ENCODE assay signal across 21 cellular contexts in genomic region chrX:30800901-30801300, GRCh38.
"Had no signal": no experiment of that assay in that cellular context is flagged by ENCODE, and none has a peak within 500 bp of the region (broad histone marks: within the 10 kb centered on the region; RNA-seq: fewer than 3 reads in every experiment).

No MANE protein-coding gene starts in this region.

- FAIRE-seq: K562 had no signal

- H3K4me2 ChIP-seq: KMS-11, SK-N-SH had no signal

- H3K9me3 ChIP-seq: SK-N-SH had no signal

- DNase-seq: Kasumi-1, MM.1S, NCI-H1092 treated with DMSO at 0.1 percent for 48 hours, NCI-H1436, NCI-H187, NCI-H2029, NCI-H2081 treated with DMSO at 0.1 percent for 48 hours, NCI-H2171, NCI-H226, NCI-H446, NCI-H510A, NCI-H524 treated with DMSO at 0.1 percent for 48 hours, NCI-H69, NCI-H774, SHP77, SK-N-SH, SW 1271 had no signal

- ATAC-seq: K562, Panc1 had no signal

- H3K4me3 ChIP-seq: K562 had no signal

- H3K27ac ChIP-seq: KMS-11, RWPE1 had no signal

- H3K9me2 ChIP-seq: SK-N-SH had no signal

- H3K9ac ChIP-seq: KMS-11, SK-N-SH had no signal
